ENCODE assay signal across 9 cellular contexts in the genomic region with DNA sequence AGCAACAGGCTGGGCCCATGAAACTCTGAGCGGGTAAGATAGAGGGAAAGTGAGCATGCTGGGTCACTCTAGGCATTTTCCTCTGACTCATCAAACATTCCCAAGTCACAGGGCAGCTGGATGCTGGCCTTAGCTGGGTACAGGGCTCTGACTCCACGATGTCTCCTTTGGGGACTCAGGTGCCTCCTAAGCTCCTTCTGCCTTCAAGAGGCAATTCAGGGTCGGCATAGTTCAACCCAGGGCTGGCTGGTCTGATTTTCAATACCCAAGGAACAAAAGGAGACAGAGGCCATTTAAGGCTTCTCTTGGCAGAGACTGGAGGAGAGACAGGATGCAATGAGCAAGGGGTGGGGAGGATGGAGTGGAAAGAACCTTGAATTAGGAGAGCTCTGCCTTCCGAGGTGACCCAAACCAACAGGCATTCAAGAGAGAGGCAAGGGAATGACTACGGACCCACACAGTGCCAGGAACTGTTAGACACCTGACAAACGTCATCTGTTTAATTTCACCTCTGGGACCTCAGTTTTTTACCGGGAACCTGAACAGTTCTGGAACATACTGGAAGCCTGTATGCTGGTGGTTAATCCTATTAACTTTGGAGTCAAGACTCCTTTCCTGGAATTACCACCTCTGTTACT. TPM values are rescaled to one million over a fixed set of nuclear protein-coding genes. Genes with fewer than 3 reads are reported as not detected.
A peak's percentile ranks its signal among the peaks of the same experiment; 100 is the strongest.
DNase-seq lines count a peak whose midpoint lies in the region; ATAC-seq and TF ChIP-seq lines count a peak whose summit lies in the region.
"Had no signal": no experiment of that assay in that cellular context is flagged by ENCODE, and none has a peak within 500 bp of the region (broad histone marks: within the 10 kb centered on the region; RNA-seq: fewer than 3 reads in every experiment).

No MANE protein-coding gene starts in this region.

- CTCF ChIA-PET in activated CD4-positive, alpha-beta memory T cell treated with anti-CD3 and anti-CD28 coated beads, Interleukin-2, amount 10 ng/mL, durations not matched to agents 7 days and 5 days (lab: Charles Lee), result interaction anchor here (0.7 to 8.8 kb wide), 10 partner anchors 9 to 434 kb away, joined by 3 to 85 read pairs (median 10); a partner anchor contains a TSS

- H3K9me3 ChIP-seq in thymus (ENCODE audit: control insufficient read depth), result no peaks in the 10 kb centered on the region

- H3K4me1 ChIP-seq in thymus (ENCODE audit: control insufficient read depth, insufficient read depth, low read length), result peaks cover 15% of the 10 kb centered on the region

- no peaks in the 10 kb centered on the region for H3K36me3 Mint-ChIP-seq in progenitor cell of endocrine pancreas (ENCODE audit: insufficient read depth)
- peaks cover 21% of the 10 kb centered on the region for H3K36me3 Mint-ChIP-seq in activated CD4-positive, alpha-beta memory T cell treated with anti-CD3 and anti-CD28 coated beads, Interleukin-2, amount 10 ng/mL, durations not matched to agents 7 days and 5 days (ENCODE audit: low read depth)

- H3K36me3 ChIP-seq in kidney epithelial cell (ENCODE audit: control insufficient read depth, insufficient read depth, low read length) (peaks cover 2% of the 10 kb centered on the region), thymus (ENCODE audit: control insufficient read depth, insufficient read depth) (peaks cover 21% of the 10 kb centered on the region)

- H3K27me3 ChIP-seq in HL-60 (ENCODE audit: insufficient read depth, poor library complexity, severe bottlenecking) (no peaks in the 10 kb centered on the region), kidney epithelial cell (ENCODE audit: control insufficient read depth, insufficient read depth, low read length) (no peaks in the 10 kb centered on the region), thymus (ENCODE audit: control insufficient read depth, insufficient read depth) (no peaks in the 10 kb centered on the region)

- H3K27ac ChIP-seq in HL-60 (replicated peaks) (peak overlapping the region; percentile 63), thymus (ENCODE audit: low read depth) (peak overlapping the region; percentile 66)

- in situ Hi-C loops in astrocyte of the cerebellum (cut with HindIII; ENCODE audit: low sequenced_read_pairs), result no loop called here

- H3K4me1 Mint-ChIP-seq in progenitor cell of endocrine pancreas (ENCODE audit: low read depth), result peaks cover 11% of the 10 kb centered on the region
- peaks cover 42% of the 10 kb centered on the region for H3K4me1 Mint-ChIP-seq in activated CD4-positive, alpha-beta memory T cell treated with anti-CD3 and anti-CD28 coated beads, Interleukin-2, amount 10 ng/mL, durations not matched to agents 7 days and 5 days

- ATAC-seq in activated CD4-positive, CD25-positive, alpha-beta regulatory T cell treated with anti-CD3 and anti-CD28 coated beads, Interleukin-2, amount 50 U/mL, for 24 hours, result no peak
- no peak for ATAC-seq in HG03520 (IDR thresholded peaks at IDR 0.05; ENCODE audit: unreplicated experiment)

- WGBS in thymus, result 68% methylated on average over 7 of the region's 7 CpGs

- no peak overlapping the region for H3K27ac Mint-ChIP-seq in progenitor cell of endocrine pancreas
- H3K27ac Mint-ChIP-seq in activated CD4-positive, alpha-beta memory T cell treated with anti-CD3 and anti-CD28 coated beads, Interleukin-2, amount 10 ng/mL, durations not matched to agents 7 days and 5 days, result no peak overlapping the region

- no peaks in the 10 kb centered on the region for H3K27me3 Mint-ChIP-seq in progenitor cell of endocrine pancreas
- no peaks in the 10 kb centered on the region for H3K27me3 Mint-ChIP-seq in activated CD4-positive, alpha-beta memory T cell treated with anti-CD3 and anti-CD28 coated beads, Interleukin-2, amount 10 ng/mL, durations not matched to agents 7 days and 5 days
- H3K27me3 Mint-ChIP-seq: T-cell had no signal

- H3K4me3 ChIP-seq in HL-60 (replicated peaks; ENCODE audit: insufficient read depth, low read length) (peak overlapping the region; percentile 72), astrocyte of the cerebellum (ENCODE audit: low read depth, low read length) (peak overlapping the region; percentile 74), kidney epithelial cell (ENCODE audit: low read depth, low read length) (peak overlapping the region; percentile 53), thymus (ENCODE audit: low read length) (peak overlapping the region; percentile 69)

- DNase-seq in HL-60 (ENCODE audit: low read depth in 1 of 2, low spot score in 1 of 2) (no peak), astrocyte of the cerebellum (ENCODE audit: low read depth) (no peak), kidney epithelial cell (ENCODE audit: low read depth) (no peak), progenitor cell of endocrine pancreas (ENCODE audit: low spot score, unreplicated experiment) (no peak)
- no peak for DNase-seq in activated CD4-positive, alpha-beta memory T cell treated with anti-CD3 and anti-CD28 coated beads, Interleukin-2, amount 10 ng/mL, durations not matched to agents 7 days and 5 days
- DNase-seq: T-cell had no signal

- POLR2A ChIA-PET in activated CD4-positive, alpha-beta memory T cell treated with anti-CD3 and anti-CD28 coated beads, Interleukin-2, amount 10 ng/mL, durations not matched to agents 7 days and 5 days (lab: Charles Lee), result interaction anchor here (1.1 to 10.2 kb wide), 14 partner anchors 9 to 149 kb away, joined by 3 to 221 read pairs (median 10); a partner anchor contains a TSS

- H3K9me3 Mint-ChIP-seq in progenitor cell of endocrine pancreas (ENCODE audit: low read depth), result no peaks in the 10 kb centered on the region
- H3K9me3 Mint-ChIP-seq in activated CD4-positive, alpha-beta memory T cell treated with anti-CD3 and anti-CD28 coated beads, Interleukin-2, amount 10 ng/mL, durations not matched to agents 7 days and 5 days, result no peaks in the 10 kb centered on the region
- H3K9me3 Mint-ChIP-seq: T-cell had no signal

- no peak overlapping the region for H3K4me3 Mint-ChIP-seq in progenitor cell of endocrine pancreas (ENCODE audit: low read depth)
- H3K4me3 Mint-ChIP-seq in activated CD4-positive, alpha-beta memory T cell treated with anti-CD3 and anti-CD28 coated beads, Interleukin-2, amount 10 ng/mL, durations not matched to agents 7 days and 5 days, result no peak overlapping the region
- H3K4me3 Mint-ChIP-seq: T-cell had no signal

- no peak for TF ChIP-seq CTCF in HL-60 (IDR thresholded peaks at IDR 0.05; ENCODE audit: insufficient read depth, low read length)
- no peak for TF ChIP-seq CTCF in astrocyte of the cerebellum (IDR thresholded peaks at IDR 0.05; ENCODE audit: low read depth, low read length, missing control alignments)
- no peak for TF ChIP-seq CTCF in kidney epithelial cell (IDR thresholded peaks at IDR 0.05; ENCODE audit: insufficient read depth, low read length, poor library complexity, severe bottlenecking)
- no peak for TF ChIP-seq CTCF in progenitor cell of endocrine pancreas (IDR thresholded peaks at IDR 0.05; ENCODE audit: unreplicated experiment)

RNA-seq across cellular contexts. Expression of a gene that starts 0.9 kb away (rescaled TPM):
- total RNA-seq in kidney epithelial cell, result 93.3 and 105 TPM in 2 replicates
- polyA plus RNA-seq in thymus, result 96.9 TPM
- total RNA-seq in progenitor cell of endocrine pancreas, result 47.9 and 57.7 TPM in 2 replicates
- total RNA-seq in activated CD4-positive, alpha-beta memory T cell treated with anti-CD3 and anti-CD28 coated beads, Interleukin-2, amount 10 ng/mL, durations not matched to agents 7 days and 5 days, result 100 to 1,000 TPM; 107 to 114 TPM

RNA-seq across cellular contexts. Expression of a gene that starts 10.0 kb away (rescaled TPM):
- total RNA-seq in kidney epithelial cell (14.0 and 17.9 TPM in 2 replicates), progenitor cell of endocrine pancreas (2.7 and 3.1 TPM in 2 replicates)
- 59.1 TPM for polyA plus RNA-seq in thymus
- 100 to 1,000 TPM; 179 to 190 TPM for total RNA-seq in activated CD4-positive, alpha-beta memory T cell treated with anti-CD3 and anti-CD28 coated beads, Interleukin-2, amount 10 ng/mL, durations not matched to agents 7 days and 5 days

RNA-seq across cellular contexts. Expression of a gene that starts 24.2 kb away (rescaled TPM):
- total RNA-seq in kidney epithelial cell (56.5 and 75.8 TPM in 2 replicates), progenitor cell of endocrine pancreas (0.42 and 1.0 TPM in 2 replicates)
- 22.8 TPM for polyA plus RNA-seq in thymus
- 10 to 100 TPM; 31.9 to 33.8 TPM for total RNA-seq in activated CD4-positive, alpha-beta memory T cell treated with anti-CD3 and anti-CD28 coated beads, Interleukin-2, amount 10 ng/mL, durations not matched to agents 7 days and 5 days

RNA-seq across cellular contexts. Expression of a gene that starts 42.5 kb away (rescaled TPM):
- total RNA-seq in kidney epithelial cell, result 22.7 and 31.8 TPM in 2 replicates
- 20.2 TPM for polyA plus RNA-seq in thymus
- 13.9 and 17.1 TPM in 2 replicates for total RNA-seq in progenitor cell of endocrine pancreas
- 10 to 100 TPM; 24.9 to 26.1 TPM for total RNA-seq in activated CD4-positive, alpha-beta memory T cell treated with anti-CD3 and anti-CD28 coated beads, Interleukin-2, amount 10 ng/mL, durations not matched to agents 7 days and 5 days

RNA-seq across cellular contexts. Expression of a gene that starts 50.5 kb away (rescaled TPM):
- 36.5 and 49.4 TPM in 2 replicates for total RNA-seq in kidney epithelial cell
- polyA plus RNA-seq in thymus, result 78.6 TPM
- total RNA-seq in progenitor cell of endocrine pancreas, result 82.7 and 94.0 TPM in 2 replicates
- total RNA-seq in activated CD4-positive, alpha-beta memory T cell treated with anti-CD3 and anti-CD28 coated beads, Interleukin-2, amount 10 ng/mL, durations not matched to agents 7 days and 5 days, result 10 to 100 TPM; 79.9 to 85.0 TPM

Comparison
In these comparisons a context has a peak if more than half of its experiments do, and no peak if none do; other contexts are left out.
1. RNA of a gene that starts 24.2 kb away (total RNA-seq): 56.5 to 75.8 TPM in kidney epithelial cell and 31.9 to 33.8 TPM in activated CD4-positive, alpha-beta memory T cell treated with anti-CD3 and anti-CD28 coated beads, Interleukin-2, amount 10 ng/mL, durations not matched to agents 7 days and 5 days; 0.42 to 1.0 TPM in progenitor cell of endocrine pancreas; every median in the first group is over 10 times any median in the second.
2. Peak in every context shown above with its lines, with median percentiles within 50 percentile points of each other: H3K4me3 ChIP-seq.